In genomic region chr19:8004001-8004400, GRCh38 we compare ENCODE assay signal across 8 cellular contexts. TPM values are rescaled to one million over a fixed set of nuclear protein-coding genes. Genes with fewer than 3 reads are reported as not detected.
A peak's percentile ranks its signal among the peaks of the same experiment; 100 is the strongest.
DNase-seq lines count a peak whose midpoint lies in the region; ATAC-seq, FAIRE-seq and TF ChIP-seq lines count a peak whose summit lies in the region.

No MANE protein-coding gene starts in this region.

- no peak overlapping the region for H2AFZ ChIP-seq in keratinocyte (ENCODE audit: control insufficient read depth, low read length)

- H3K9ac ChIP-seq in keratinocyte (ENCODE audit: control insufficient read depth, extremely low read depth, insufficient read depth, low read length) (peak overlapping the region; percentile 65), subcutaneous abdominal adipose tissue (ENCODE audit: low read length in 5 of 5) (peak overlapping the region in 4 of 5 donors; percentile 80 to 86 (median 83))

- peaks cover 64% of the 10 kb centered on the region for H3K79me2 ChIP-seq in keratinocyte (ENCODE audit: control insufficient read depth, insufficient read depth, low read length)

- H3K9me1 ChIP-seq in keratinocyte (ENCODE audit: control insufficient read depth, extremely low read depth, insufficient read depth, low read length): no peaks in the 10 kb centered on the region

- ATAC-seq in activated T-helper 17 cell treated with anti-CD3 and anti-CD28 coated beads, Interleukin-2, amount 50 U/mL, for 72 hours (replicated peaks): no peak
- ATAC-seq in HG03520 (IDR thresholded peaks at IDR 0.05; ENCODE audit: unreplicated experiment): no peak

- peak overlapping the region; percentile 65 for H3K4me2 ChIP-seq in keratinocyte (ENCODE audit: control insufficient read depth, extremely low read depth, insufficient read depth, low read depth, low read length)

- H3K9me3 Mint-ChIP-seq in activated T-cell treated with anti-CD3 and anti-CD28 coated beads, Interleukin-2, amount 50 U/mL, for 24 hours: no peaks in the 10 kb centered on the region
- no peaks in the 10 kb centered on the region for H3K9me3 Mint-ChIP-seq in activated T-helper 17 cell treated with anti-CD3 and anti-CD28 coated beads, Interleukin-2, amount 50 U/mL, for 72 hours

- peak overlapping the region; percentile 93 for H3K4me3 Mint-ChIP-seq in activated T-cell treated with anti-CD3 and anti-CD28 coated beads, Interleukin-2, amount 50 U/mL, for 24 hours
- H3K4me3 Mint-ChIP-seq in activated T-helper 17 cell treated with anti-CD3 and anti-CD28 coated beads, Interleukin-2, amount 50 U/mL, for 72 hours: peak overlapping the region; percentile 82

- peak overlapping the region; percentile 76 to 86 (median 80) for H3K4me3 ChIP-seq in keratinocyte (ENCODE audit: control insufficient read depth in 2 of 3, extremely low read depth in 1 of 3, insufficient read depth in 2 of 3, low read depth in 1 of 3, low read length in 3 of 3)
- H3K4me3 ChIP-seq in subcutaneous abdominal adipose tissue (ENCODE audit: low read depth in 1 of 5, low read length in 5 of 5): peak overlapping the region; percentile 67 to 86 (median 74)

- dilution Hi-C loops in keratinocyte (cut with MboI; ENCODE audit: extremely low pct_ligation_motif_present, low sequenced_read_pairs): no loop called here

- H3K27me3 ChIP-seq in keratinocyte (ENCODE audit: control insufficient read depth, extremely low read depth, insufficient read depth, low read length): no peaks in the 10 kb centered on the region
- H3K27me3 ChIP-seq in subcutaneous abdominal adipose tissue (ENCODE audit: control insufficient read depth in 5 of 5, insufficient read depth in 4 of 5, low read length in 5 of 5): no peaks in the 10 kb centered on the region

- peak overlapping the region; percentile 9 for H3K27ac ChIP-seq in keratinocyte (ENCODE audit: control insufficient read depth, insufficient read depth, low read length)
- no peak overlapping the region for H3K27ac ChIP-seq in subcutaneous abdominal adipose tissue (ENCODE audit: low read depth, low read length)

- H3K36me3 Mint-ChIP-seq in activated T-cell treated with anti-CD3 and anti-CD28 coated beads, Interleukin-2, amount 50 U/mL, for 24 hours (ENCODE audit: low read depth): peaks cover 49% of the 10 kb centered on the region
- peaks cover 17% of the 10 kb centered on the region for H3K36me3 Mint-ChIP-seq in activated T-helper 17 cell treated with anti-CD3 and anti-CD28 coated beads, Interleukin-2, amount 50 U/mL, for 72 hours (ENCODE audit: low read depth)

- H3K27ac Mint-ChIP-seq in activated T-cell treated with anti-CD3 and anti-CD28 coated beads, Interleukin-2, amount 50 U/mL, for 24 hours: peak overlapping the region; percentile 93
- H3K27ac Mint-ChIP-seq in activated T-helper 17 cell treated with anti-CD3 and anti-CD28 coated beads, Interleukin-2, amount 50 U/mL, for 72 hours: peak overlapping the region; percentile 71

- peaks cover 26% of the 10 kb centered on the region for H3K4me1 ChIP-seq in keratinocyte (ENCODE audit: control insufficient read depth, extremely low read depth, insufficient read depth, low read length)
- H3K4me1 ChIP-seq in subcutaneous abdominal adipose tissue (ENCODE audit: control insufficient read depth in 5 of 5, insufficient read depth in 5 of 5, low read length in 5 of 5): peaks cover 11 to 42% (median 40%) of the 10 kb centered on the region in 5 donors

- H3K4me1 Mint-ChIP-seq in activated T-cell treated with anti-CD3 and anti-CD28 coated beads, Interleukin-2, amount 50 U/mL, for 24 hours (ENCODE audit: low read depth): peaks cover 45% of the 10 kb centered on the region
- H3K4me1 Mint-ChIP-seq in activated T-helper 17 cell treated with anti-CD3 and anti-CD28 coated beads, Interleukin-2, amount 50 U/mL, for 72 hours: peaks cover 35% of the 10 kb centered on the region

- H3K9me3 ChIP-seq in keratinocyte (ENCODE audit: control insufficient read depth, low read depth, low read length) (no peaks in the 10 kb centered on the region), subcutaneous abdominal adipose tissue (ENCODE audit: control insufficient read depth in 5 of 5, low read length in 5 of 5) (no peaks in the 10 kb centered on the region)

- H4K20me1 ChIP-seq in keratinocyte (ENCODE audit: control insufficient read depth, extremely low read depth, insufficient read depth, low read length): peaks cover 28% of the 10 kb centered on the region

- no peak for TF ChIP-seq CTCF in keratinocyte (optimal IDR thresholded peaks at IDR 0.05 in 1 of 3, IDR thresholded peaks at IDR 0.05 in 1 of 3, conservative IDR thresholded peaks at IDR 0.05 in 1 of 3; ENCODE audit: extremely low read depth in 1 of 3, insufficient read depth in 2 of 3, low read length in 3 of 3)

- no peak for FAIRE-seq in keratinocyte (lab: Jason Lieb, UNC)

- H3K36me3 ChIP-seq in keratinocyte (ENCODE audit: control insufficient read depth in 2 of 2, extremely low read depth in 1 of 2, insufficient read depth in 2 of 2, low read length in 2 of 2) (peaks cover 9 to 19% of the 10 kb centered on the region in 2 experiments), subcutaneous abdominal adipose tissue (ENCODE audit: control insufficient read depth in 5 of 5, insufficient read depth in 5 of 5, low read length in 5 of 5) (peaks cover 0 to 5% (median 4%) of the 10 kb centered on the region in 5 donors)

- H3K27me3 Mint-ChIP-seq in activated T-cell treated with anti-CD3 and anti-CD28 coated beads, Interleukin-2, amount 50 U/mL, for 24 hours: no peaks in the 10 kb centered on the region
- no peaks in the 10 kb centered on the region for H3K27me3 Mint-ChIP-seq in activated T-helper 17 cell treated with anti-CD3 and anti-CD28 coated beads, Interleukin-2, amount 50 U/mL, for 72 hours

- no peak for DNase-seq in activated T-cell treated with anti-CD3 and anti-CD28 coated beads, Interleukin-2, amount 50 U/mL, for 24 hours
- DNase-seq in activated T-cell treated with anti-CD3 and anti-CD28 coated beads for 4 hours (no peak), keratinocyte (ENCODE audit: low read depth, low spot score) (no peak), NCI-H2081 treated with DMSO at 0.1 percent for 48 hours (lab: John Stamatoyannopoulos, UW) (no peak), NCI-H82 treated with DMSO at 0.1 percent for 48 hours (lab: John Stamatoyannopoulos, UW; ENCODE audit: unreplicated experiment) (no peak)

RNA-seq across cellular contexts. Expression of gene ELAVL1, which starts 1.4 kb away (rescaled TPM):
- 100 to 1,000 TPM in 1 of 2 donors, 10 to 100 TPM in 1; 81.6 to 155 TPM for total RNA-seq in activated T-helper 17 cell treated with anti-CD3 and anti-CD28 coated beads, Interleukin-2, amount 50 U/mL, for 72 hours
- polyA plus RNA-seq in keratinocyte: 32.6 to 96.8 TPM (median 46.9 TPM) in 3 replicates
- 52.0 TPM for polyA plus RNA-seq in keratinocyte (2011; ENCODE audit: low read depth)
- polyA plus RNA-seq in keratinocyte (2011; cell fraction: cytosol; rRNA removed): 62.0 and 62.8 TPM in 2 replicates
- 41.0 and 46.6 TPM in 2 replicates for polyA plus RNA-seq in keratinocyte (2011; cell fraction: nucleus; rRNA removed)
- 33.9 and 74.6 TPM in 2 replicates for polyA plus RNA-seq in keratinocyte (2012; ENCODE audit: low replicate concordance)
- polyA minus RNA-seq in keratinocyte: 39.0 to 89.0 TPM (median 56.0 TPM) in 3 replicates
- polyA minus RNA-seq in keratinocyte (2011; cell fraction: cytosol; rRNA and poly(A)+ RNA removed): 52.0 TPM
- polyA minus RNA-seq in keratinocyte (2011; cell fraction: nucleus; rRNA and poly(A)+ RNA removed): 16.2 and 23.0 TPM in 2 replicates

RNA-seq across cellular contexts. Expression of gene CCL25, which starts 48.6 kb away (rescaled TPM):
- total RNA-seq in activated T-helper 17 cell treated with anti-CD3 and anti-CD28 coated beads, Interleukin-2, amount 50 U/mL, for 72 hours: under 1 TPM in 1 of 2 donors, not detected in 1; 0.48 TPM
- polyA plus RNA-seq in keratinocyte: not detected in 3 replicates
- not detected for polyA plus RNA-seq in keratinocyte (2011; ENCODE audit: low read depth)
- polyA plus RNA-seq in keratinocyte (2011; cell fraction: cytosol; rRNA removed): not detected in 2 replicates
- 0.29 TPM in 1 of 2 replicates, not detected in the other for polyA plus RNA-seq in keratinocyte (2011; cell fraction: nucleus; rRNA removed)
- not detected in 2 replicates for polyA plus RNA-seq in keratinocyte (2012; ENCODE audit: low replicate concordance)
- 0.26 TPM in 1 of 3 replicates, not detected in the others for polyA minus RNA-seq in keratinocyte
- polyA minus RNA-seq in keratinocyte (2011; cell fraction: cytosol; rRNA and poly(A)+ RNA removed): not detected
- polyA minus RNA-seq in keratinocyte (2011; cell fraction: nucleus; rRNA and poly(A)+ RNA removed): not detected in 2 replicates
